ENCODE assay signal across 1 cellular context in the genomic region with DNA sequence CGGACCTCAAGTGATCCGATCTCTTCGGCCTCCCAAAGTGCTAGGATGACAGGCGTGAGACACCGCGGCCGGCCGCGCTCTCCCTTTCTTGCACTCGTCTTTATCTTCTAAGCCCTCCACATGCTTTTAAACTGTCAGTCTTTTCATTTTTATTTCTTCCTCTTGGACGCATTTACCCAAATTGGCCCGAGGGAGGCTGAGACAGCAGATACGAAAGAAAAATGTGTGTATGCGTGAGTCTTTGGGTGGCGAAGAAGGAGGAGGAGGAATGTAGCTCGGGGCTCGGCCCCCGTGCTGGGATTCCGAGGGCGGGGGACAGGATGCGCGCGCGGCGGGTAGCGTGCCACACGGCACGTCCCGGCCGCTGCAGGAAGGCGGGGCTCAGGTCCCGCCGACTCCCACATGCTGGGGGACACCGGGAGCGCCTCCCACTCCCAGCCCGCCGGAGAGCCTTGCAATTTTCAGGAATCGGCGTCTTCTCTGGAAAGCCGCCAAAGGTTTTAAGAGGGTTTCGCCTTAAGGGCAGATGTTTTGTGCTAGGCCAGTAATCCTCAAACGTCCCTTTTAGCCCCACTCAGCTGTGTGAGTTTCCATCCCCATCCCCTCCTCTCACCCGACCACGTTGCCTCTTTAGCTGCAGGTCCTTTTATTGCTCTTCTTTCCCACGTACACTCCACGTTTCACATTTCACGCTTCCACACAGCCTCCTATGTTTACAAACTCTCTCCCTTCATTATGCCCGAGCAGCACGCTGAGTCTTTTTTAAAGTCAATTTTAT.
TF ChIP-seq lines count a peak whose summit lies in the region.

No MANE protein-coding gene starts in this region.

TF ChIP-seq in K562, 482 proteins besides CTCF, POLR2A, EP300 and RAD21 (continued from another document and continues in another):
- TF ChIP-seq MBD2 (IDR thresholded peaks at IDR 0.05; ENCODE audit: borderline replicate concordance, low read depth) (no peak; the same call in 1 of the 2 replicates), CHD2 (IDR thresholded peaks at IDR 0.05; ENCODE audit: low read depth, low read length) (no peak), ZNF75A (CRISPR knock-in tag; IDR thresholded peaks at IDR 0.05) (no peak), ZNF766 (CRISPR knock-in tag; conservative IDR thresholded peaks at IDR 0.05) (0 out of 2 replicates have a peak, but pooled peaks have one; percentile 7), IFI16 (CRISPR knock-in tag; IDR thresholded peaks at IDR 0.05) (no peak), KLF13 (tag; IDR thresholded peaks at IDR 0.05; ENCODE audit: borderline replicate concordance, low read depth) (0 out of 2 replicates have a peak, but pooled peaks have one; percentile 42), CCAR2 (IDR thresholded peaks at IDR 0.05; ENCODE audit: low read depth, low read length) (no peak), ZNF518B (CRISPR knock-in tag; IDR thresholded peaks at IDR 0.05) (no peak), POLR2AphosphoS2 (IDR thresholded peaks at IDR 0.05; ENCODE audit: low read length) (no peak), SP1 (CRISPR knock-in tag; IDR thresholded peaks at IDR 0.05) (no peak), DMBX1 (CRISPR knock-in tag; IDR thresholded peaks at IDR 0.05; ENCODE audit: borderline replicate concordance) (no peak), ELF4 (CRISPR knock-in tag; IDR thresholded peaks at IDR 0.05) (no peak), CAMTA2 (CRISPR knock-in tag; conservative IDR thresholded peaks at IDR 0.05) (no peak), TAL1 (IDR thresholded peaks at IDR 0.05) (no peak), ZNF174 (CRISPR knock-in tag; IDR thresholded peaks at IDR 0.05) (no peak), ELF2 (CRISPR knock-in tag; IDR thresholded peaks at IDR 0.05) (no peak), HMBOX1 (IDR thresholded peaks at IDR 0.05) (no peak), WHSC1 (IDR thresholded peaks at IDR 0.05; ENCODE audit: low read length) (no peak), ZNF764 (CRISPR knock-in tag; IDR thresholded peaks at IDR 0.05; ENCODE audit: low read depth) (no peak), ETV5 (CRISPR knock-in tag; IDR thresholded peaks at IDR 0.05; ENCODE audit: low read depth) (no peak), HDAC3 (IDR thresholded peaks at IDR 0.05; ENCODE audit: borderline replicate concordance, partially characterized antibody) (no peak), STAT5B (CRISPR knock-in tag; IDR thresholded peaks at IDR 0.05) (no peak), ZFP30 (CRISPR knock-in tag; IDR thresholded peaks at IDR 0.05; ENCODE audit: borderline replicate concordance) (no peak), RBBP5 (IDR thresholded peaks at IDR 0.05; ENCODE audit: borderline replicate concordance, insufficient read depth, low read length, poor library complexity, severe bottlenecking) (no peak), ZNF316 (IDR thresholded peaks at IDR 0.05) (no peak), ZNF282 (CRISPR knock-in tag; IDR thresholded peaks at IDR 0.05) (no peak), MAZ (CRISPR knock-in tag; conservative IDR thresholded peaks at IDR 0.05 in 1 of 2, IDR thresholded peaks at IDR 0.05 in 1 of 2) (peak; percentile 94 to 99), ETS1 (conservative IDR thresholded peaks at IDR 0.05; ENCODE audit: control insufficient read depth, low read depth, low read length) (peak; percentile 51; the same call in 1 of the 2 replicates), ZNF347 (CRISPR knock-in tag; IDR thresholded peaks at IDR 0.05; ENCODE audit: low read depth) (no peak), THAP12 (CRISPR knock-in tag; IDR thresholded peaks at IDR 0.05) (no peak), FOXP4 (CRISPR knock-in tag; IDR thresholded peaks at IDR 0.05; ENCODE audit: borderline replicate concordance) (no peak), KLF1 (tag; IDR thresholded peaks at IDR 0.05) (no peak)
- TF ChIP-seq, protein P1, sequence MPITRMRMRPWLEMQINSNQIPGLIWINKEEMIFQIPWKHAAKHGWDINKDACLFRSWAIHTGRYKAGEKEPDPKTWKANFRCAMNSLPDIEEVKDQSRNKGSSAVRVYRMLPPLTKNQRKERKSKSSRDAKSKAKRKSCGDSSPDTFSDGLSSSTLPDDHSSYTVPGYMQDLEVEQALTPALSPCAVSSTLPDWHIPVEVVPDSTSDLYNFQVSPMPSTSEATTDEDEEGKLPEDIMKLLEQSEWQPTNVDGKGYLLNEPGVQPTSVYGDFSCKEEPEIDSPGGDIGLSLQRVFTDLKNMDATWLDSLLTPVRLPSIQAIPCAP (CRISPR knock-in tag; IDR thresholded peaks at IDR 0.05; ENCODE audit: borderline replicate concordance): no peak
- TF ChIP-seq, protein P2, sequence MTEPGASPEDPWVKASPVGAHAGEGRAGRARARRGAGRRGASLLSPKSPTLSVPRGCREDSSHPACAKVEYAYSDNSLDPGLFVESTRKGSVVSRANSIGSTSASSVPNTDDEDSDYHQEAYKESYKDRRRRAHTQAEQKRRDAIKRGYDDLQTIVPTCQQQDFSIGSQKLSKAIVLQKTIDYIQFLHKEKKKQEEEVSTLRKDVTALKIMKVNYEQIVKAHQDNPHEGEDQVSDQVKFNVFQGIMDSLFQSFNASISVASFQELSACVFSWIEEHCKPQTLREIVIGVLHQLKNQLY (CRISPR knock-in tag; conservative IDR thresholded peaks at IDR 0.05): no peak
- TF ChIP-seq, protein P3, sequence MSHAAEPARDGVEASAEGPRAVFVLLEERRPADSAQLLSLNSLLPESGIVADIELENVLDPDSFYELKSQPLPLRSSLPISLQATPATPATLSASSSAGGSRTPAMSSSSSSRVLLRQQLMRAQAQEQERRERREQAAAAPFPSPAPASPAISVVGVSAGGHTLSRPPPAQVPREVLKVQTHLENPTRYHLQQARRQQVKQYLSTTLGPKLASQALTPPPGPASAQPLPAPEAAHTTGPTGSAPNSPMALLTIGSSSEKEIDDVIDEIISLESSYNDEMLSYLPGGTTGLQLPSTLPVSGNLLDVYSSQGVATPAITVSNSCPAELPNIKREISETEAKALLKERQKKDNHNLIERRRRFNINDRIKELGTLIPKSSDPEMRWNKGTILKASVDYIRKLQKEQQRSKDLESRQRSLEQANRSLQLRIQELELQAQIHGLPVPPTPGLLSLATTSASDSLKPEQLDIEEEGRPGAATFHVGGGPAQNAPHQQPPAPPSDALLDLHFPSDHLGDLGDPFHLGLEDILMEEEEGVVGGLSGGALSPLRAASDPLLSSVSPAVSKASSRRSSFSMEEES (CRISPR knock-in tag; IDR thresholded peaks at IDR 0.05): no peak
- TF ChIP-seq, protein P4, sequence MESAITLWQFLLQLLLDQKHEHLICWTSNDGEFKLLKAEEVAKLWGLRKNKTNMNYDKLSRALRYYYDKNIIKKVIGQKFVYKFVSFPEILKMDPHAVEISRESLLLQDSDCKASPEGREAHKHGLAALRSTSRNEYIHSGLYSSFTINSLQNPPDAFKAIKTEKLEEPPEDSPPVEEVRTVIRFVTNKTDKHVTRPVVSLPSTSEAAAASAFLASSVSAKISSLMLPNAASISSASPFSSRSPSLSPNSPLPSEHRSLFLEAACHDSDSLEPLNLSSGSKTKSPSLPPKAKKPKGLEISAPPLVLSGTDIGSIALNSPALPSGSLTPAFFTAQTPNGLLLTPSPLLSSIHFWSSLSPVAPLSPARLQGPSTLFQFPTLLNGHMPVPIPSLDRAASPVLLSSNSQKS (CRISPR knock-in tag; IDR thresholded peaks at IDR 0.05): no peak
